In the genomic region with DNA sequence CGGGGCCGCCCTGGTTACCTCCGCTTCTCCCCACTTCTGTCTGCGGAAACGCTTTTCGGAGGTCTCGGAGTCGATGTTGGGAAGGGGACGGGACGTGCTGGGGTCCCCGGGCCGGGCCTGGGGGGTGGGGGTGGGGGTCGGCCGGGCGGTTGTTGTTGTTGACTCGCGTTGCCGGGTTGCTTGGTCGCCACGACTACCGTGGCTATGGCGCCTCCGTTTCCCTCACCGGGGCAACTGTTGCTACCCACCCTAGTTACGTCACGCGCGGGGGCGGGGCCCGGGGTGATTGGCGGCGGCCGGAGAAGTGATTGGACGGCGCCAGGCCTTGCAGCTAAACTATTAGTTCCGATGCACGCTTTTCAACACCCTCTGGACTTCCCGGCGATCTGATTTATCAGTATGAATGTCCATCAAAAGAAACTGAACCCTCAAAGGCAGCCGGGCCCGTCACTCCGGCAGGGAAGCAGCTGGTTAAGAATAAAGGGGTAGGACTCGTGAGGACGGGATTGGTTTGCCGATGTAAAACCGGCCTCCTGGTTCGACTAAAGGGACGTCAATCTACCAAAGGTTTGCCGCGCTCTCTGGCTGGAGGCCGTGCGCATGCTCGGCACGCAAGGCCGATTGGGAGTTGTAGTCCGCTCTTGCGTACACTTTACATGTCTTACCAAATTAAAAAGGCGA, we compare ENCODE assay signal across 8 cellular contexts. TPM values are rescaled to one million over a fixed set of nuclear protein-coding genes. Genes with fewer than 3 reads are reported as not detected.
DNase-seq lines count a peak whose midpoint lies in the region; ATAC-seq and TF ChIP-seq lines count a peak whose summit lies in the region.

A gene (minus strand): TSS at position 236 of the 681 bp plus-strand sequence. CDS start 12,477 bp downstream, outside the sequence.

- TF ChIP-seq CTCF in GM10266 (IDR thresholded peaks at IDR 0.05; ENCODE audit: control insufficient read depth, insufficient read depth, low read depth, missing control alignments) (no peak), osteoblast (IDR thresholded peaks at IDR 0.05; ENCODE audit: extremely low read depth, low read depth, low read length) (no peak)

- H3K27me3 ChIP-seq in osteoblast (ENCODE audit: insufficient read depth, low read length) = no peaks in the 10 kb centered on the region
- H3K27me3 ChIP-seq in thymus (ENCODE audit: control insufficient read depth, insufficient read depth) = no peaks in the 10 kb centered on the region

- H3K36me3 ChIP-seq in osteoblast (ENCODE audit: insufficient read depth, low read length) (no peaks in the 10 kb centered on the region), thymus (ENCODE audit: control insufficient read depth, insufficient read depth) (no peaks in the 10 kb centered on the region)

- H3K79me2 ChIP-seq in osteoblast (ENCODE audit: insufficient read depth, low read length) = peaks cover 16% of the 10 kb centered on the region

- under 1% methylated on average over 58 of the region's 58 CpGs for WGBS in thymus

- peak within 1 kb of the TSS; percentile 96 for H2AFZ ChIP-seq in osteoblast (ENCODE audit: low read length)

- intact Hi-C loops in head of caudate nucleus (cut with DNase I) = loop anchor here (10.0 kb wide), 2 partner anchors 51 to 69 kb away; a partner anchor contains a TSS

- DNase-seq in GM10266 (ENCODE audit: extremely low spot score) = peak; percentile 94
- DNase-seq in NCI-H1436 (lab: John Stamatoyannopoulos, UW) = peak; percentile 99
- DNase-seq in SW480 (ENCODE audit: low spot score) = peak; percentile 100
- peak; percentile 99 for DNase-seq in activated naive CD8-positive, alpha-beta T cell treated with anti-CD3 and anti-CD28 coated beads, Interleukin-2, amount 50 U/mL, for 16 hours (ENCODE audit: low read depth, low spot score)
- peak; percentile 98 to 100 (median 100) for DNase-seq in head of caudate nucleus
- DNase-seq in osteoblast (ENCODE audit: insufficient read length, low spot score, missing footprints) = peak; percentile 98

- H3K4me3 ChIP-seq in osteoblast (ENCODE audit: insufficient read depth, low read length) (peak within 1 kb of the TSS; percentile 91), thymus (ENCODE audit: low read length) (peak within 1 kb of the TSS; percentile 100)

- H3K4me1 ChIP-seq in osteoblast (ENCODE audit: insufficient read depth, low read length) (peaks cover 23% of the 10 kb centered on the region), thymus (ENCODE audit: control insufficient read depth, insufficient read depth, low read length) (peaks cover 33% of the 10 kb centered on the region)

- peak; percentile 79 for ATAC-seq in HG02840 (IDR thresholded peaks at IDR 0.05; ENCODE audit: low FRiP score, unreplicated experiment)

- H3K27ac ChIP-seq in osteoblast (ENCODE audit: low read depth, low read length) (peak within 1 kb of the TSS; percentile 99), thymus (ENCODE audit: low read depth) (peak within 1 kb of the TSS; percentile 95)

- H3K9me3 ChIP-seq in osteoblast (ENCODE audit: low read depth, low read length) (no peaks in the 10 kb centered on the region), thymus (ENCODE audit: control insufficient read depth) (no peaks in the 10 kb centered on the region)

- H3K4me2 ChIP-seq in osteoblast (ENCODE audit: insufficient read depth, low read length) = peak within 1 kb of the TSS; percentile 90

- peaks cover 6% of the 10 kb centered on the region for H4K20me1 ChIP-seq in osteoblast (ENCODE audit: insufficient read depth, low read length)

RNA-seq across cellular contexts. Expression of the gene that starts here (rescaled TPM):
- total RNA-seq in osteoblast = 2.4 and 2.5 TPM in 2 replicates
- polyA plus RNA-seq in thymus = 5.7 TPM

Comparison
In these comparisons a context has a peak if more than half of its experiments do, and no peak if none do; other contexts are left out.
1. Peak in every context shown above with its lines: DNase-seq, ATAC-seq, H3K4me3 ChIP-seq and H3K27ac ChIP-seq.